In the genomic region with DNA sequence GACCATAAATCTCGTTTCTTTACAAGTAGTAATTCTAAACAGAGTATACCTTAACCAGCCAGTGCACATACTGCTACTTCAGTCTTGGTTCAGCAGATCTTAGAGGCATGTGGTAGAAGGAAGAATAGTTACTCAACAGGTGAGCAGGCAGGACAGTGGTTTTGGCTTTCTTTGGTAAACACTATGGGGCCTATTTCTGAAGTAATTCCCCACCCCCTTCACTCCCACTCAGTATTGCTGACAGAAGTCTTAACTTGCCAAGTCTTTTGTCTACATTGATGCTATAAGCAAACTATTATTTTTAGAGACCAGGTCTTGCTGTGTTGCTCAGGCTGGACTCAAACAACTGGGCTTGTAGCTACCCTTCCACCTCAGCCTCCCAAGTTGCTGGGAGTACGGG, we compare ENCODE assay signal across 13 cellular contexts.
DNase-seq lines count a peak whose midpoint lies in the region; ATAC-seq and TF ChIP-seq lines count a peak whose summit lies in the region.
"Had no signal": no experiment of that assay in that cellular context is flagged by ENCODE, and none has a peak within 500 bp of the region (broad histone marks: within the 10 kb centered on the region; RNA-seq: fewer than 3 reads in every experiment).

No MANE protein-coding gene starts in this region.

- H3K36me3 Mint-ChIP-seq in endodermal cell (ENCODE audit: low read depth) = peaks cover 11% of the 10 kb centered on the region

- no peaks in the 10 kb centered on the region; the same call in 1 of the 2 replicates for H4K20me1 ChIP-seq in GM23248 (ENCODE audit: insufficient read depth)

- H2AFZ ChIP-seq in GM23248 = no peak overlapping the region
- H2AFZ ChIP-seq: neural progenitor cell had no signal

- H3K4me3 Mint-ChIP-seq in endodermal cell = no peak overlapping the region
- H3K4me3 Mint-ChIP-seq: neural progenitor cell had no signal

- DNase-seq in GM12864 (ENCODE audit: low read depth) (peak; percentile 59), endodermal cell (no peak), GM23248 (no peak), NCI-H1105 treated with DMSO at 0.1 percent for 48 hours (lab: John Stamatoyannopoulos, UW) (no peak), dorsolateral prefrontal cortex (no peak), foreskin melanocyte (no peak)
- DNase-seq: erythroblast, Kasumi-1, upper lobe of left lung, WERI-Rb-1 had no signal

- TF ChIP-seq CTCF in GM12864 (IDR thresholded peaks at IDR 0.05; ENCODE audit: low read depth, low read length, missing control alignments) = no peak
- no peak for TF ChIP-seq CTCF in endodermal cell (conservative IDR thresholded peaks at IDR 0.05)
- no peak for TF ChIP-seq CTCF in dorsolateral prefrontal cortex (IDR thresholded peaks at IDR 0.05 in 54 of 56, conservative IDR thresholded peaks at IDR 0.05 in 2 of 56; ENCODE audit: low read depth in 1 of 56, partially characterized antibody in 56 of 56)

- no peak overlapping the region for H3K4me2 ChIP-seq in GM23248 (ENCODE audit: unreplicated experiment)
- H3K4me2 ChIP-seq: neural progenitor cell had no signal

- H3K9me3 ChIP-seq in endodermal cell (ENCODE audit: control insufficient read depth, low read length) (no peaks in the 10 kb centered on the region), GM23248 (ENCODE audit: low read depth) (no peaks in the 10 kb centered on the region)
- H3K9me3 ChIP-seq: upper lobe of left lung had no signal

- 56 to 79% methylated on average over 1 to 2 of the region's 2 CpGs for WGBS in endodermal cell (ENCODE audit: insufficient coverage in 1 of 2, insufficient read length in 1 of 2), 2 experiments
- WGBS in GM23248 (ENCODE audit: low coverage in 1 of 2, low lambda C conversion rate in 2 of 2, missing lambda C conversion rate in 2 of 2), 2 experiments = 64 to 66% methylated on average over 2 of the region's 2 CpGs

- no peaks in the 10 kb centered on the region for H3K27me3 Mint-ChIP-seq in endodermal cell (ENCODE audit: insufficient read depth)

- in situ Hi-C loops in GM23248 (cut with MboI) = no loop called here

- H3F3A ChIP-seq in GM23248 (ENCODE audit: insufficient read depth) = no peaks in the 10 kb centered on the region; the same call in none of the 2 replicates

- H3K9ac ChIP-seq in endodermal cell (ENCODE audit: extremely low read depth, low read length, poor library complexity, severe bottlenecking) (no peak overlapping the region), GM23248 (no peak overlapping the region)
- H3K9ac ChIP-seq: neural progenitor cell had no signal

- H3K27ac ChIP-seq in endodermal cell (ENCODE audit: low read depth, low read length) (no peak overlapping the region), GM23248 (no peak overlapping the region), dorsolateral prefrontal cortex (no peak overlapping the region)
- H3K27ac ChIP-seq: neural progenitor cell, WERI-Rb-1 had no signal

- intact Hi-C loops in dorsolateral prefrontal cortex (cut with DNase I) = no loop called here

- H3K4me3 ChIP-seq in GM12864 (ENCODE audit: low read depth, low read length) = no peak overlapping the region
- H3K4me3 ChIP-seq in endodermal cell (ENCODE audit: low read length) = no peak overlapping the region
- H3K4me3 ChIP-seq in GM23248 = no peak overlapping the region
- no peak overlapping the region for H3K4me3 ChIP-seq in dorsolateral prefrontal cortex
- H3K4me3 ChIP-seq: neural progenitor cell, upper lobe of left lung had no signal

- H3K36me3 ChIP-seq in endodermal cell (ENCODE audit: control insufficient read depth, insufficient read depth, low read length) (peaks cover 35% of the 10 kb centered on the region), GM23248 (ENCODE audit: low read depth) (no peaks in the 10 kb centered on the region)
- H3K36me3 ChIP-seq: neural progenitor cell, upper lobe of left lung, WERI-Rb-1 had no signal

- H3K4me1 ChIP-seq in endodermal cell (ENCODE audit: control insufficient read depth, insufficient read depth, low read length) (peaks cover 6% of the 10 kb centered on the region), GM23248 (ENCODE audit: insufficient read depth) (peaks cover 26% of the 10 kb centered on the region)

- no peaks in the 10 kb centered on the region for H3K9me3 Mint-ChIP-seq in endodermal cell
- H3K9me3 Mint-ChIP-seq: neural progenitor cell had no signal

- H3K27ac Mint-ChIP-seq in endodermal cell = peak overlapping the region; percentile 30
- H3K27ac Mint-ChIP-seq: neural progenitor cell had no signal

- H3K27me3 ChIP-seq in endodermal cell (ENCODE audit: control insufficient read depth, insufficient read depth, low read length, poor library complexity, severe bottlenecking) (no peaks in the 10 kb centered on the region), GM23248 (replicated peaks; ENCODE audit: insufficient read depth) (no peaks in the 10 kb centered on the region), dorsolateral prefrontal cortex (no peaks in the 10 kb centered on the region)
- H3K27me3 ChIP-seq: neural progenitor cell, upper lobe of left lung had no signal

- peaks cover 94% of the 10 kb centered on the region for H3K79me2 ChIP-seq in GM23248 (ENCODE audit: insufficient read depth)

- peak; percentile 82 for ATAC-seq in GM19463 (IDR thresholded peaks at IDR 0.05; ENCODE audit: unreplicated experiment)
- ATAC-seq in HG03521 (IDR thresholded peaks at IDR 0.05; ENCODE audit: unreplicated experiment) = peak; percentile 82

- H3K4me1 Mint-ChIP-seq in endodermal cell = peaks cover 37% of the 10 kb centered on the region

- H3K9me2 ChIP-seq in GM23248 (ENCODE audit: insufficient read depth) = no peaks in the 10 kb centered on the region
